ENCODE assay signal across 1 cellular context in the genomic region with DNA sequence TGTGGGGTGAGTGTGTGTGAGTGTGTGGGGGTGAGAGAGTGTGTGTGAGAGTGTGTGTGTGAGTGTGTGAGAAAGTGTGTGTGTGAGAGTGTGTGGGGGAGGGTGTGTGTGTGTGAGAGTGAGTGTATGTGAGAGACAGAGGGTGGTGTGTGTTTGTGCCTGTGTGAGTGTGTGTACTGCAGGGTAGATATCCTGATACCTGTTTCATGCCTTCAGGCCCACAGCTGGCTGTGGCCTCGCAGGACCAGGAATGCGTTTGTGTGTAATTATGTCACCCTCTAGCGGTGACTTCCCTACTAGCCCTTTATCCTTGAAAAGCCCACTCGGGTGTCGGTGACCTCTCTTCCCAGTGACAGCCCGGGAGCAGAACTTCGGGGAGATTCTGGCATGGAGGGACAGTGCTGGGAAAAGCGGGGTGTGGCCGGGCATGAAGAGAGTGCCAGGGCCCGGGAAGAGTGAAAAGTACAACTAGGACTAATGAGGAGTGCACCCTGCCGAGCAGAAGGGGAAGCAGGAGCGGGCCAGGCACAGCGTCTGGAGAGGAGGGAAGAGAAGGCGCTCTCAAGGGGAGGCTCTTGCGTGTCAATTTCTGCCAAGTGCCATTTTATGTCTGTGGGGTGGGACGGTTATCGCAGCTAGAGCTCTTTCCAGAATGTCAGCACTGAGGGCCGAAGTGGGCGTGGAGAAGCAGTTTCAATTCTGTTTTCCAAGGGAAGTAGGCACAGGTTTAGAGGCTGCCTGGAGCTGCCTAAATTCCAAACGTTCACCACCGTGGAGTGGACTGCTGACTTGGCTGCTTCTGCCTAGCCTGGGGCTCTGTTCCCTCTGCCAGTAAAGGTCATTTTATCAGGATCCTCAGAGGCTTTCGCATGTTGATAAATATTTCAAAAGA.
TF ChIP-seq lines count a peak whose summit lies in the region.

No MANE protein-coding gene starts in this region.

TF ChIP-seq in neural cell, 6 proteins besides CTCF, POLR2A, EP300 and RAD21 (continued from another document):
- TF ChIP-seq, protein P1, sequence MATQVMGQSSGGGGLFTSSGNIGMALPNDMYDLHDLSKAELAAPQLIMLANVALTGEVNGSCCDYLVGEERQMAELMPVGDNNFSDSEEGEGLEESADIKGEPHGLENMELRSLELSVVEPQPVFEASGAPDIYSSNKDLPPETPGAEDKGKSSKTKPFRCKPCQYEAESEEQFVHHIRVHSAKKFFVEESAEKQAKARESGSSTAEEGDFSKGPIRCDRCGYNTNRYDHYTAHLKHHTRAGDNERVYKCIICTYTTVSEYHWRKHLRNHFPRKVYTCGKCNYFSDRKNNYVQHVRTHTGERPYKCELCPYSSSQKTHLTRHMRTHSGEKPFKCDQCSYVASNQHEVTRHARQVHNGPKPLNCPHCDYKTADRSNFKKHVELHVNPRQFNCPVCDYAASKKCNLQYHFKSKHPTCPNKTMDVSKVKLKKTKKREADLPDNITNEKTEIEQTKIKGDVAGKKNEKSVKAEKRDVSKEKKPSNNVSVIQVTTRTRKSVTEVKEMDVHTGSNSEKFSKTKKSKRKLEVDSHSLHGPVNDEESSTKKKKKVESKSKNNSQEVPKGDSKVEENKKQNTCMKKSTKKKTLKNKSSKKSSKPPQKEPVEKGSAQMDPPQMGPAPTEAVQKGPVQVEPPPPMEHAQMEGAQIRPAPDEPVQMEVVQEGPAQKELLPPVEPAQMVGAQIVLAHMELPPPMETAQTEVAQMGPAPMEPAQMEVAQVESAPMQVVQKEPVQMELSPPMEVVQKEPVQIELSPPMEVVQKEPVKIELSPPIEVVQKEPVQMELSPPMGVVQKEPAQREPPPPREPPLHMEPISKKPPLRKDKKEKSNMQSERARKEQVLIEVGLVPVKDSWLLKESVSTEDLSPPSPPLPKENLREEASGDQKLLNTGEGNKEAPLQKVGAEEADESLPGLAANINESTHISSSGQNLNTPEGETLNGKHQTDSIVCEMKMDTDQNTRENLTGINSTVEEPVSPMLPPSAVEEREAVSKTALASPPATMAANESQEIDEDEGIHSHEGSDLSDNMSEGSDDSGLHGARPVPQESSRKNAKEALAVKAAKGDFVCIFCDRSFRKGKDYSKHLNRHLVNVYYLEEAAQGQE (IDR thresholded peaks at IDR 0.05; ENCODE audit: borderline replicate concordance): no peak
- TF ChIP-seq MXI1 (conservative IDR thresholded peaks at IDR 0.05; ENCODE audit: poor library complexity, severe bottlenecking) (peak; percentile 40), TAF1 (IDR thresholded peaks at IDR 0.05; ENCODE audit: low read depth) (no peak)
